1 cellular context compared by ENCODE assay signal in the genomic region with DNA sequence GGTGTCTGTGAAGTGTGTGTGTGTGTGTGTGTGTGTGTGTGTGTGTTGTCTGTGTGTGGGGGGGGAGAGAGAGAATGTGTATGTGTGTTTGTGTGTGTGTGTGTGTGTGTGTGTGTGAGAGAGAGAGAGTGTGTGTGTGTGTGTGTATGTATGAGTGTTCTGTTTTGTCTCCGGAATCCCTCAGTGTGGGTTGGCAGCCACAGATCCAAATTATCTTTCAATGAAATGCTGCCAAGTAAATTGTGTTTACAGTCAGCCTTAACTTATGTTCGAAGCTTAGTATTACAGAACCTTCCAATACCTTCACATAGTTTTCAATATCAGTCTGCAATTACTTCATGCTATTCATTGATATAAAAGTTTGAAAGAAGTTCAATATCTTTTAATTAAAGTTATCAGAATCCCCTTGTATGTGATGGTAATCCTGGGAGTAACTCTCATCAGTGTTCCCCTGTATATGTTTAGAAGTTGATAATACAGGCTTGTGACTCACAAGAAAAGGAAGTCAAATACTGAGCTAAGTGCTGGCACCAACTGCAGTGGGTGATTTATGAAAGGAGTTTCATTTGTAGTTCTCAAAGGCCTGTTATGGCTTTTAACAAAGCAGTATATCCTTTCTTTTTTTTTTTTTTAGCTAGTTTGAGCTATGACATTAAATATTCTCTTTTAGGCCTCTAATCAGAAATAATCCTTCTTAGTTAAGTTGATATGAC.
TF ChIP-seq lines count a peak whose summit lies in the region.

No MANE protein-coding gene starts in this region.

TF ChIP-seq in SK-N-SH, 30 proteins besides CTCF, POLR2A, EP300 and RAD21:
- TF ChIP-seq, protein P1, sequence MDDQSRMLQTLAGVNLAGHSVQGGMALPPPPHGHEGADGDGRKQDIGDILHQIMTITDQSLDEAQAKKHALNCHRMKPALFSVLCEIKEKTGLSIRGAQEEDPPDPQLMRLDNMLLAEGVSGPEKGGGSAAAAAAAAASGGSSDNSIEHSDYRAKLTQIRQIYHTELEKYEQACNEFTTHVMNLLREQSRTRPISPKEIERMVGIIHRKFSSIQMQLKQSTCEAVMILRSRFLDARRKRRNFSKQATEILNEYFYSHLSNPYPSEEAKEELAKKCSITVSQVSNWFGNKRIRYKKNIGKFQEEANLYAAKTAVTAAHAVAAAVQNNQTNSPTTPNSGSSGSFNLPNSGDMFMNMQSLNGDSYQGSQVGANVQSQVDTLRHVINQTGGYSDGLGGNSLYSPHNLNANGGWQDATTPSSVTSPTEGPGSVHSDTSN (IDR thresholded peaks at IDR 0.05): 0 out of 2 replicates have a peak, but pooled peaks have one; percentile 19
- no peak for TF ChIP-seq MAX (IDR thresholded peaks at IDR 0.05; ENCODE audit: low read depth)
- 0 out of 2 replicates have a peak, but pooled peaks have one; percentile 11 for TF ChIP-seq TCF12 (IDR thresholded peaks at IDR 0.05)
